In genomic region chr11:69640260-69640994, GRCh38 we compare ENCODE assay signal across 8 cellular contexts. TPM values are rescaled to one million over a fixed set of nuclear protein-coding genes. Genes with fewer than 3 reads are reported as not detected.
DNase-seq lines count a peak whose midpoint lies in the region; ATAC-seq, FAIRE-seq and TF ChIP-seq lines count a peak whose summit lies in the region.

No MANE protein-coding gene starts in this region.

- CTCF ChIA-PET in K562 (lab: Yijun Ruan, JAX; ENCODE audit: low intra/inter-chr PET ratio) = no interaction called here

- peak overlapping the region in 1 of 2 experiments; percentile 26; a peak in 1 of 4 replicates for H3K9ac ChIP-seq in K562 (ENCODE audit: insufficient read depth in 1 of 2, low read depth in 2 of 2, low read length in 2 of 2)

- H3K36me3 Mint-ChIP-seq in activated T-cell treated with anti-CD3 and anti-CD28 coated beads, Interleukin-2, amount 50 U/mL, for 4 hours (ENCODE audit: insufficient read depth) = no peaks in the 10 kb centered on the region

- no peak for TF ChIP-seq CTCF in K562 (IDR thresholded peaks at IDR 0.05 in 2 of 3, conservative IDR thresholded peaks at IDR 0.05 in 1 of 3; ENCODE audit: insufficient read depth in 2 of 3, low read depth in 1 of 3, low read length in 3 of 3)
- TF ChIP-seq CTCF in testis (IDR thresholded peaks at IDR 0.05) = no peak

- H3K4me3 Mint-ChIP-seq in activated T-cell treated with anti-CD3 and anti-CD28 coated beads, Interleukin-2, amount 50 U/mL, for 4 hours = peak overlapping the region; percentile 64

- H2AFZ ChIP-seq in K562 (ENCODE audit: low read depth, low read length) = 0 out of 2 replicates have a peak overlapping the region, but pooled peaks have one; percentile 40

- H3K27ac ChIP-seq in K562 (ENCODE audit: extremely low read depth, low read depth, low read length) (no peak overlapping the region), testis (peak overlapping the region in 1 of 2 donors; percentile 37)

- DNase-seq in activated T-cell treated with anti-CD3 and anti-CD28 coated beads, Interleukin-2, amount 50 U/mL, for 4 hours = no peak
- DNase-seq in activated T-cell treated with anti-CD3 and anti-CD28 coated beads, Interleukin-2, amount 50 U/mL, for 1 hour = no peak
- no peak for DNase-seq in K562 (ENCODE audit: extremely low read depth in 1 of 4, low spot score in 3 of 4)
- DNase-seq in kidney tubule cell (ENCODE audit: low spot score) = peak; percentile 49
- DNase-seq in testis = no peak
- DNase-seq in kidney glomerular epithelial cell (lab: John Stamatoyannopoulos, UW) = no peak

- peaks cover 4% of the 10 kb centered on the region; the same call in 1 of the 3 replicates for H3K79me2 ChIP-seq in K562 (ENCODE audit: control insufficient read depth, insufficient read depth, low read length)

- H3K9me3 ChIP-seq in K562 (replicated peaks; ENCODE audit: control insufficient read depth, insufficient read depth, low read depth, low read length) (no peaks in the 10 kb centered on the region), testis (no peaks in the 10 kb centered on the region)

- H3K4me1 ChIP-seq in K562 (replicated peaks in 1 of 2; ENCODE audit: control insufficient read depth in 2 of 2, insufficient read depth in 2 of 2, low read length in 2 of 2) (peaks cover 8 to 71% of the 10 kb centered on the region in 2 experiments; a peak in 4 of 5 replicates), testis (peaks cover 37% of the 10 kb centered on the region)

- peaks cover 3% of the 10 kb centered on the region for H3K9me1 ChIP-seq in K562 (ENCODE audit: control insufficient read depth, insufficient read depth, low read length)

- H3K4me3 ChIP-seq in K562 (peak overlapping the region; percentile 18; the same call in 1 of the 2 replicates), testis (peak overlapping the region; percentile 60 to 73)

- H3K4me2 ChIP-seq in K562 (ENCODE audit: insufficient read depth, low read length) = peak overlapping the region; percentile 27

- no peaks in the 10 kb centered on the region; the same call in 1 of the 2 replicates for H4K20me1 ChIP-seq in K562 (replicated peaks; ENCODE audit: control insufficient read depth, insufficient read depth, low read length)

- 12% methylated on average over 34 of the region's 43 CpGs for WGBS in K562 (ENCODE audit: insufficient coverage, low coverage, missing lambda C conversion rate)
- WGBS in testis, 2 donors = 4% methylated on average over 25 to 43 of the region's 43 CpGs

- H3K9me3 Mint-ChIP-seq in activated T-cell treated with anti-CD3 and anti-CD28 coated beads, Interleukin-2, amount 50 U/mL, for 4 hours = no peaks in the 10 kb centered on the region

- peaks cover 43% of the 10 kb centered on the region for H3K27me3 Mint-ChIP-seq in activated T-cell treated with anti-CD3 and anti-CD28 coated beads, Interleukin-2, amount 50 U/mL, for 4 hours (ENCODE audit: low read depth)

- H3K27me3 ChIP-seq in K562 (ENCODE audit: control insufficient read depth in 2 of 2, insufficient read depth in 2 of 2, low read length in 2 of 2) = peaks cover 9 to 20% of the 10 kb centered on the region in 2 experiments
- no peaks in the 10 kb centered on the region for H3K27me3 ChIP-seq in testis

- peaks cover 31% of the 10 kb centered on the region for H3K4me1 Mint-ChIP-seq in activated T-cell treated with anti-CD3 and anti-CD28 coated beads, Interleukin-2, amount 50 U/mL, for 4 hours (ENCODE audit: low read depth)

- POLR2A ChIA-PET in K562 (lab: Yijun Ruan, JAX) = interaction anchor here (0.6 kb wide), 1 partner anchor 545 kb away, joined by 4 read pairs; no protein-coding TSS in a partner anchor

- no peak for TF ChIP-seq RAD21 in K562 (CRISPR knock-in tag; conservative IDR thresholded peaks at IDR 0.05 in 1 of 2, IDR thresholded peaks at IDR 0.05 in 1 of 2)

- no peaks in the 10 kb centered on the region for H3K36me3 ChIP-seq in K562 (ENCODE audit: control insufficient read depth, insufficient read depth, low read length)
- H3K36me3 ChIP-seq in testis (ENCODE audit: low read depth, missing control alignments) = no peaks in the 10 kb centered on the region

- peak; percentile 11 for FAIRE-seq in K562 (lab: Jason Lieb, UNC)

- intact Hi-C loops in K562 (cut with micrococcal nuclease) (loop anchor here (5.0 to 10.0 kb wide), 4 partner anchors 198 to 1006 kb away; no protein-coding TSS in a partner anchor), testis (cut with DNase I; ENCODE audit: low total_unique reads) (no loop called here)

- no TSS peak for BruUV-seq in K562 (replicated peaks; lab: Mats Ljungman, UMichigan)

- ATAC-seq in activated T-cell treated with anti-CD3 and anti-CD28 coated beads, Interleukin-2, amount 50 U/mL, for 4 hours = no peak
- no peak for ATAC-seq in K562
- no peak for ATAC-seq in HG03159 (IDR thresholded peaks at IDR 0.05; ENCODE audit: unreplicated experiment)
- ATAC-seq in GM19023 (IDR thresholded peaks at IDR 0.05; ENCODE audit: unreplicated experiment) = no peak

- TF ChIP-seq EP300 in K562 (IDR thresholded peaks at IDR 0.05; ENCODE audit: low read length) = no peak

- in situ Hi-C loops in K562 (cut with MboI) = loop anchor here (5.0 kb wide), 3 partner anchors 193 to 533 kb away; partner anchors contain the start of gene MYEOV

- no peak for TF ChIP-seq POLR2A in K562 (conservative IDR thresholded peaks at IDR 0.05)
- no peak for TF ChIP-seq POLR2A in testis (IDR thresholded peaks at IDR 0.05)

TF ChIP-seq in K562, 482 proteins besides CTCF, POLR2A, EP300 and RAD21 (continues in another document):
- TF ChIP-seq SP1 (CRISPR knock-in tag; IDR thresholded peaks at IDR 0.05) (0 out of 2 replicates have a peak, but pooled peaks have one; percentile 3), NFRKB (IDR thresholded peaks at IDR 0.05; ENCODE audit: low read depth) (no peak), ERF (CRISPR knock-in tag; IDR thresholded peaks at IDR 0.05) (0 out of 2 replicates have a peak, but pooled peaks have one; percentile 18), ZFX (CRISPR knock-in tag; IDR thresholded peaks at IDR 0.05) (0 out of 2 replicates have a peak, but pooled peaks have one; percentile 13), HNRNPUL1 (IDR thresholded peaks at IDR 0.05; ENCODE audit: low read length) (no peak), CBX8 (IDR thresholded peaks at IDR 0.05; ENCODE audit: borderline replicate concordance, extremely low read depth, low read depth, low read length, poor library complexity, severe bottlenecking) (peak; percentile 26), YY1 (IDR thresholded peaks at IDR 0.05; ENCODE audit: borderline replicate concordance in 1 of 3, control insufficient read depth in 1 of 3, extremely low read depth in 1 of 3, insufficient read depth in 3 of 3, insufficient read length in 1 of 3, insufficient replicate concordance in 2 of 3, low read depth in 1 of 3, low read length in 2 of 3) (peak in 1 of 3 experiments; percentile 53)

RNA-seq across cellular contexts. Expression of gene CCND1, which starts 0.5 kb away (rescaled TPM):
- 10 to 100 TPM; 26.1 to 31.9 (median 28.1) TPM for total RNA-seq in activated T-cell treated with anti-CD3 and anti-CD28 coated beads, Interleukin-2, amount 50 U/mL, for 4 hours
- 9.3 and 33.6 TPM in 2 replicates for total RNA-seq in K562 (2011; cell fraction: chromatin; rRNA removed; ENCODE audit: low replicate concordance)
- 22.5 and 33.2 TPM in 2 replicates for total RNA-seq in K562 (2011; cell fraction: nucleolus; rRNA removed)
- total RNA-seq in K562 (2011; cell fraction: nucleoplasm; rRNA removed) = 11.1 and 13.8 TPM in 2 replicates
- total RNA-seq in K562 (2014; rRNA removed) (7.7 and 11.4 TPM in 2 replicates), K562 (2014; rRNA removed; fragmentation: Illumina TruSeq; extraction: Trizol) (3.1 TPM in 2 replicates), K562 (2015; rRNA removed; fragmentation: Illumina TruSeq; extraction: Trizol) (2.2 and 3.8 TPM in 2 replicates), K562 (2021) (18.9 and 23.3 TPM in 2 replicates), testis (10 to 100 TPM in 1 of 2 donors, 1 to 10 TPM in 1; 8.8 to 13.7 TPM)
- polyA plus RNA-seq in K562 (2011; rRNA removed) (16.7 and 19.7 TPM in 2 replicates), K562 (2014; fragmentation: Illumina TruSeq; extraction: Trizol) (3.0 and 6.5 TPM in 2 replicates), K562 (2014; fragmentation: Nextera tagmentation; extraction: Ambion mirVana) (under 1 TPM; 0.04 to 0.13 TPM), K562 (2014; rRNA removed) (6.4 and 7.5 TPM in 2 replicates), testis (ENCODE audit: insufficient read depth, low read depth, low replicate concordance) (16.4 TPM)
- 16.2 and 30.6 TPM in 2 replicates for polyA plus RNA-seq in K562 (2011; cell fraction: cytosol; rRNA removed)
- polyA plus RNA-seq in K562 (2011; cell fraction: nucleus; rRNA removed) = 20.4 and 50.8 TPM in 2 replicates
- polyA plus RNA-seq in K562 (2012) = 6.0 and 6.3 TPM in 2 replicates
- polyA minus RNA-seq in K562 (2011; rRNA and poly(A)+ RNA removed) = 10.3 and 15.0 TPM in 2 replicates
- polyA minus RNA-seq in K562 (2011; cell fraction: cytosol; rRNA and poly(A)+ RNA removed) = 29.4 and 35.4 TPM in 2 replicates
- polyA minus RNA-seq in K562 (2011; cell fraction: nucleus; rRNA and poly(A)+ RNA removed) = 44.4 and 45.2 TPM in 2 replicates

RNA-seq across cellular contexts. Expression of gene LTO1, which starts 34.7 kb away (rescaled TPM):
- total RNA-seq in activated T-cell treated with anti-CD3 and anti-CD28 coated beads, Interleukin-2, amount 50 U/mL, for 4 hours = 10 to 100 TPM; 22.2 to 24.5 (median 22.8) TPM
- total RNA-seq in K562 (2011; cell fraction: chromatin; rRNA removed; ENCODE audit: low replicate concordance) = 57.3 and 78.3 TPM in 2 replicates
- 45.9 and 51.0 TPM in 2 replicates for total RNA-seq in K562 (2011; cell fraction: nucleolus; rRNA removed)
- 63.6 and 86.3 TPM in 2 replicates for total RNA-seq in K562 (2011; cell fraction: nucleoplasm; rRNA removed)
- total RNA-seq in K562 (2014; rRNA removed) (26.0 and 27.9 TPM in 2 replicates), K562 (2014; rRNA removed; fragmentation: Illumina TruSeq; extraction: Trizol) (14.3 and 16.3 TPM in 2 replicates), K562 (2015; rRNA removed; fragmentation: Illumina TruSeq; extraction: Trizol) (18.6 and 19.1 TPM in 2 replicates), K562 (2021) (18.7 and 21.4 TPM in 2 replicates), testis (10 to 100 TPM; 38.0 to 38.7 TPM)
- polyA plus RNA-seq in K562 (2011; rRNA removed) (15.9 and 19.9 TPM in 2 replicates), K562 (2014; fragmentation: Illumina TruSeq; extraction: Trizol) (18.9 and 20.3 TPM in 2 replicates), K562 (2014; fragmentation: Nextera tagmentation; extraction: Ambion mirVana) (1 to 10 TPM; 2.6 to 3.7 TPM), K562 (2014; rRNA removed) (36.8 and 43.4 TPM in 2 replicates), testis (ENCODE audit: insufficient read depth, low read depth, low replicate concordance) (27.0 TPM)
- 22.3 and 22.4 TPM in 2 replicates for polyA plus RNA-seq in K562 (2011; cell fraction: cytosol; rRNA removed)
- 29.3 and 45.4 TPM in 2 replicates for polyA plus RNA-seq in K562 (2011; cell fraction: nucleus; rRNA removed)
- polyA plus RNA-seq in K562 (2012) = 15.8 and 17.4 TPM in 2 replicates
- polyA minus RNA-seq in K562 (2011; rRNA and poly(A)+ RNA removed) = 13.3 and 22.2 TPM in 2 replicates
- 7.5 and 7.6 TPM in 2 replicates for polyA minus RNA-seq in K562 (2011; cell fraction: cytosol; rRNA and poly(A)+ RNA removed)
- polyA minus RNA-seq in K562 (2011; cell fraction: nucleus; rRNA and poly(A)+ RNA removed) = 17.8 and 18.2 TPM in 2 replicates
